Comparison of ENCODE assay signal across 15 cellular contexts in genomic region chr14:92897922-92898599, GRCh38. TPM values are rescaled to one million over a fixed set of nuclear protein-coding genes. Genes with fewer than 3 reads are reported as not detected.
DNase-seq lines count a peak whose midpoint lies in the region; ATAC-seq and TF ChIP-seq lines count a peak whose summit lies in the region.
"Had no signal": no experiment of that assay in that cellular context is flagged by ENCODE, and none has a peak within 500 bp of the region (broad histone marks: within the 10 kb centered on the region; RNA-seq: fewer than 3 reads in every experiment).

No MANE protein-coding gene starts in this region.

- no peak overlapping the region for H3K4me3 Mint-ChIP-seq in activated CD4-positive, alpha-beta T cell treated with anti-CD3 and anti-CD28 coated beads for 36 hours
- H3K4me3 Mint-ChIP-seq in stimulated activated memory B cell treated with anti-CD40 and anti-IgM and Interleukin-4, amounts not matched to agents 10 μg/mL and 1 μg/mL and 100 μg/mL, for 72 hours: no peak overlapping the region
- H3K4me3 Mint-ChIP-seq: memory B cell had no signal

- H3K27ac Mint-ChIP-seq in activated CD4-positive, alpha-beta T cell treated with anti-CD3 and anti-CD28 coated beads for 36 hours: peak overlapping the region; percentile 64
- no peak overlapping the region for H3K27ac Mint-ChIP-seq in stimulated activated memory B cell treated with anti-CD40 and anti-IgM and Interleukin-4, amounts not matched to agents 10 μg/mL and 1 μg/mL and 100 μg/mL, for 72 hours
- H3K27ac Mint-ChIP-seq: memory B cell had no signal

- intact Hi-C loops in activated CD4-positive, alpha-beta T cell treated with anti-CD3 and anti-CD28 coated beads for 36 hours (cut with DNase I, micrococcal nuclease): no loop called here
- intact Hi-C loops in head of caudate nucleus (cut with DNase I): no loop called here

- CTCF ChIA-PET in activated CD4-positive, alpha-beta T cell treated with anti-CD3 and anti-CD28 coated beads for 36 hours (lab: Charles Lee): interaction anchor here (0.6 kb wide), 1 partner anchor 48 kb away, joined by 3 read pairs; no protein-coding TSS in a partner anchor

- in situ Hi-C loops in GM13976 (cut with MboI; ENCODE audit: low sequenced_read_pairs, unreplicated experiment): no loop called here

- peak; percentile 71 for DNase-seq in activated CD4-positive, alpha-beta T cell treated with anti-CD3 and anti-CD28 coated beads for 36 hours
- DNase-seq in activated CD4-positive, alpha-beta T cell treated with anti-CD3 and anti-CD28 coated beads for 1 hour: no peak
- DNase-seq in activated CD8-positive, alpha-beta memory T cell treated with anti-CD3 and anti-CD28 coated beads, Interleukin-2, amount 50 U/mL, for 48 hours: peak; percentile 68
- DNase-seq in head of caudate nucleus (peak; percentile 13 to 84 (median 59)), GM13976 (ENCODE audit: low spot score) (no peak)
- DNase-seq: activated gamma-delta T cell treated with Interleukin-2 at 50 U/mL for 16 hours, DMS79 treated with DMSO at 0.1 percent for 48 hours, NCI-H510A had no signal

- peaks cover 11% of the 10 kb centered on the region for H3K9me3 Mint-ChIP-seq in activated CD4-positive, alpha-beta T cell treated with anti-CD3 and anti-CD28 coated beads for 36 hours (ENCODE audit: low read depth)
- peaks cover 5% of the 10 kb centered on the region for H3K9me3 Mint-ChIP-seq in stimulated activated memory B cell treated with anti-CD40 and anti-IgM and Interleukin-4, amounts not matched to agents 10 μg/mL and 1 μg/mL and 100 μg/mL, for 72 hours
- H3K9me3 Mint-ChIP-seq: memory B cell had no signal

- H3K4me1 Mint-ChIP-seq in activated CD4-positive, alpha-beta T cell treated with anti-CD3 and anti-CD28 coated beads for 36 hours: peaks cover 19% of the 10 kb centered on the region
- peaks cover 12% of the 10 kb centered on the region for H3K4me1 Mint-ChIP-seq in stimulated activated memory B cell treated with anti-CD40 and anti-IgM and Interleukin-4, amounts not matched to agents 10 μg/mL and 1 μg/mL and 100 μg/mL, for 72 hours
- H3K4me1 Mint-ChIP-seq: memory B cell had no signal

- POLR2A ChIA-PET in activated CD4-positive, alpha-beta T cell treated with anti-CD3 and anti-CD28 coated beads for 36 hours (lab: Charles Lee): no interaction called here

- no peak for TF ChIP-seq CTCF in GM13976 (IDR thresholded peaks at IDR 0.05; ENCODE audit: borderline replicate concordance, control extremely low read depth, extremely low read depth, insufficient read depth, missing control alignments)

- H3K36me3 Mint-ChIP-seq in activated CD4-positive, alpha-beta T cell treated with anti-CD3 and anti-CD28 coated beads for 36 hours (ENCODE audit: low read depth): no peaks in the 10 kb centered on the region
- no peaks in the 10 kb centered on the region for H3K36me3 Mint-ChIP-seq in stimulated activated memory B cell treated with anti-CD40 and anti-IgM and Interleukin-4, amounts not matched to agents 10 μg/mL and 1 μg/mL and 100 μg/mL, for 72 hours
- H3K36me3 Mint-ChIP-seq: memory B cell had no signal

- peaks cover 25% of the 10 kb centered on the region for H3K27me3 Mint-ChIP-seq in activated CD4-positive, alpha-beta T cell treated with anti-CD3 and anti-CD28 coated beads for 36 hours
- peaks cover 39% of the 10 kb centered on the region for H3K27me3 Mint-ChIP-seq in stimulated activated memory B cell treated with anti-CD40 and anti-IgM and Interleukin-4, amounts not matched to agents 10 μg/mL and 1 μg/mL and 100 μg/mL, for 72 hours

- peak; percentile 95 for ATAC-seq in activated CD4-positive, alpha-beta T cell treated with anti-CD3 and anti-CD28 coated beads for 36 hours
- ATAC-seq in stimulated activated memory B cell treated with anti-CD40 and anti-IgM and Interleukin-4, amounts not matched to agents 10 μg/mL and 1 μg/mL and 100 μg/mL, for 72 hours: peak; percentile 50
- ATAC-seq in HG03457 (IDR thresholded peaks at IDR 0.05; ENCODE audit: unreplicated experiment) (no peak), GM19397 (IDR thresholded peaks at IDR 0.05; ENCODE audit: unreplicated experiment) (no peak)
- ATAC-seq: A549 had no signal

RNA-seq across cellular contexts. Expression of gene CHGA, which starts 24.9 kb away (rescaled TPM):
- total RNA-seq in activated CD4-positive, alpha-beta T cell treated with anti-CD3 and anti-CD28 coated beads for 36 hours: not detected
- total RNA-seq: LHCN-M2, pulmonary artery endothelial cell had no signal

Comparison
In these comparisons a context has a peak if more than half of its experiments do, and no peak if none do; other contexts are left out.
1. DNase-seq: peak in activated CD4-positive, alpha-beta T cell treated with anti-CD3 and anti-CD28 coated beads for 36 hours (single experiment), activated CD8-positive, alpha-beta memory T cell treated with anti-CD3 and anti-CD28 coated beads, Interleukin-2, amount 50 U/mL, for 48 hours (single experiment) and head of caudate nucleus (42 of 42); none in activated CD4-positive, alpha-beta T cell treated with anti-CD3 and anti-CD28 coated beads for 1 hour (single experiment) and GM13976 (single experiment).
2. ATAC-seq: peak in activated CD4-positive, alpha-beta T cell treated with anti-CD3 and anti-CD28 coated beads for 36 hours (single experiment) and stimulated activated memory B cell treated with anti-CD40 and anti-IgM and Interleukin-4, amounts not matched to agents 10 μg/mL and 1 μg/mL and 100 μg/mL, for 72 hours (single experiment); none in HG03457 (single experiment) and GM19397 (single experiment).